1 cellular context compared by ENCODE assay signal in genomic region chr11:37946155-37946766, GRCh38.
TF ChIP-seq lines count a peak whose summit lies in the region.

No MANE protein-coding gene starts in this region.

TF ChIP-seq in SK-N-SH treated with all-trans-retinoic acid at 6 μM for 48 hours, 23 proteins besides CTCF, POLR2A, EP300 and RAD21 (continued from another document):
- TF ChIP-seq PATZ1 (CRISPR knock-in tag; IDR thresholded peaks at IDR 0.05; ENCODE audit: borderline replicate concordance) (no peak), OSR1 (CRISPR knock-in tag; IDR thresholded peaks at IDR 0.05) (no peak), ARNTL (CRISPR knock-in tag; IDR thresholded peaks at IDR 0.05; ENCODE audit: borderline replicate concordance, low read depth) (no peak), ESRRG (CRISPR knock-in tag; IDR thresholded peaks at IDR 0.05) (no peak), TCF4 (CRISPR knock-in tag; IDR thresholded peaks at IDR 0.05; ENCODE audit: borderline replicate concordance) (no peak)
